Comparison of ENCODE assay signal across 16 cellular contexts in the genomic region with DNA sequence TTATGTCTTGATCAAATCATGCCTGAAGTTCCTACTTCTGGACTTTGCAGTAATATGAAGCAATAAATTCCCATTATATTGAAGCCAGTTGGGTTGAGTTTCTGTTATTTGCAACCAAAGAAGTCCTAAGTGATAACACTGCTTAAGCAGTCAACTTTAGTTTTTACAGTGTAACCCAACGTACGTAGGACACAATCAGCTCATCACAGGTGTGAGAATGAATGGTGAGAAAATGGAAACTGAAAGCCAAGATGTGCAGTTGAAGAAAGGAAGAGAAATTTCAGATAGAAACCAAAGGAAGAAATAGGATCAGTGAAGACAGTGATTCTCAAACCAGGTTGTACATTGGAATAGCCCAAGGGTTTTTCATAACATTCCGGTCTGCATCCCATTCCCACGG.
A peak's percentile ranks its signal among the peaks of the same experiment; 100 is the strongest.
DNase-seq lines count a peak whose midpoint lies in the region; ATAC-seq and TF ChIP-seq lines count a peak whose summit lies in the region.
"Had no signal": no experiment of that assay in that cellular context is flagged by ENCODE, and none has a peak within 500 bp of the region (broad histone marks: within the 10 kb centered on the region; RNA-seq: fewer than 3 reads in every experiment).

No MANE protein-coding gene starts in this region.

- intact Hi-C loops in PC-9 (cut with micrococcal nuclease; ENCODE audit: unreplicated experiment), result no loop called here

- H3K9me2 ChIP-seq in GM23248 (ENCODE audit: insufficient read depth) (no peaks in the 10 kb centered on the region), PC-9 (ENCODE audit: insufficient read depth) (no peaks in the 10 kb centered on the region)

- H3K9me3 Mint-ChIP-seq in activated naive CD8-positive, alpha-beta T cell (ENCODE audit: low read depth), result peaks cover 5% of the 10 kb centered on the region
- peaks cover 21% of the 10 kb centered on the region for H3K9me3 Mint-ChIP-seq in activated naive CD8-positive, alpha-beta T cell treated with anti-CD3 and anti-CD28 coated beads for 36 hours
- peaks cover 3% of the 10 kb centered on the region for H3K9me3 Mint-ChIP-seq in activated CD8-positive, alpha-beta T cell treated with anti-CD3 and anti-CD28 coated beads, Interleukin-2, amount 10 ng/mL, durations not matched to agents 7 days and 5 days (ENCODE audit: insufficient read depth)

- POLR2A ChIA-PET in activated CD8-positive, alpha-beta T cell treated with anti-CD3 and anti-CD28 coated beads, Interleukin-2, amount 10 ng/mL, durations not matched to agents 7 days and 5 days (lab: Charles Lee), result interaction anchor here (0.6 to 1.3 kb wide), 2 partner anchors 20 to 211 kb away, joined by 3 read pairs; no protein-coding TSS in a partner anchor
- POLR2A ChIA-PET in PC-9 (lab: Charles Lee; ENCODE audit: unreplicated experiment), result no interaction called here

- H3K79me2 ChIP-seq in GM23248 (ENCODE audit: insufficient read depth) (no peaks in the 10 kb centered on the region), PC-9 (ENCODE audit: low read depth) (no peaks in the 10 kb centered on the region)

- 0 out of 2 replicates have a peak, but pooled peaks cover 9% of the 10 kb centered on the region for H3F3A ChIP-seq in GM23248 (ENCODE audit: insufficient read depth)
- no peaks in the 10 kb centered on the region for H3F3A ChIP-seq in PC-9 (ENCODE audit: insufficient read depth, low read depth)

- CTCF ChIA-PET in activated CD8-positive, alpha-beta T cell treated with anti-CD3 and anti-CD28 coated beads, Interleukin-2, amount 10 ng/mL, durations not matched to agents 7 days and 5 days (lab: Charles Lee), result no interaction called here
- CTCF ChIA-PET in PC-9 (lab: Charles Lee), result no interaction called here

- H3K4me2 ChIP-seq in GM23248 (ENCODE audit: unreplicated experiment), result no peak overlapping the region
- no peak overlapping the region for H3K4me2 ChIP-seq in PC-9

- H3K27me3 Mint-ChIP-seq in activated naive CD8-positive, alpha-beta T cell, result no peaks in the 10 kb centered on the region
- H3K27me3 Mint-ChIP-seq in activated naive CD8-positive, alpha-beta T cell treated with anti-CD3 and anti-CD28 coated beads for 36 hours, result no peaks in the 10 kb centered on the region
- no peaks in the 10 kb centered on the region for H3K27me3 Mint-ChIP-seq in activated CD8-positive, alpha-beta T cell treated with anti-CD3 and anti-CD28 coated beads, Interleukin-2, amount 10 ng/mL, durations not matched to agents 7 days and 5 days (ENCODE audit: low read depth)

- H2AFZ ChIP-seq in GM23248 (peak overlapping the region; percentile 15; the same call in 1 of the 2 replicates), PC-9 (no peak overlapping the region)

- no peak overlapping the region for H3K9ac ChIP-seq in GM23248

- peak overlapping the region; percentile 4 for H3K27ac Mint-ChIP-seq in activated naive CD8-positive, alpha-beta T cell
- no peak overlapping the region for H3K27ac Mint-ChIP-seq in activated naive CD8-positive, alpha-beta T cell treated with anti-CD3 and anti-CD28 coated beads for 36 hours
- peak overlapping the region; percentile 35 for H3K27ac Mint-ChIP-seq in activated CD8-positive, alpha-beta T cell treated with anti-CD3 and anti-CD28 coated beads, Interleukin-2, amount 10 ng/mL, durations not matched to agents 7 days and 5 days

- BruUV-seq in PC-9 (replicated peaks; lab: Mats Ljungman, UMichigan), result no TSS peak

- peaks cover 13% of the 10 kb centered on the region for H3K4me1 ChIP-seq in GM23248 (ENCODE audit: insufficient read depth)
- no peaks in the 10 kb centered on the region for H3K4me1 ChIP-seq in PC-9 (replicated peaks; ENCODE audit: insufficient read depth)

- H3K4me3 ChIP-seq in GM23248 (no peak overlapping the region), PC-9 (no peak overlapping the region)
- H3K4me3 ChIP-seq: suprapubic skin had no signal

- H4K20me1 ChIP-seq in GM23248 (ENCODE audit: insufficient read depth), result no peaks in the 10 kb centered on the region
- no peaks in the 10 kb centered on the region for H4K20me1 ChIP-seq in PC-9 (ENCODE audit: insufficient read depth)

- H3K9me3 ChIP-seq in GM23248 (ENCODE audit: low read depth) (no peaks in the 10 kb centered on the region), PC-9 (ENCODE audit: insufficient read depth, low read depth) (no peaks in the 10 kb centered on the region)
- H3K9me3 ChIP-seq: suprapubic skin had no signal

- ATAC-seq in activated CD8-positive, alpha-beta T cell treated with anti-CD3 and anti-CD28 coated beads, Interleukin-2, amount 10 ng/mL, durations not matched to agents 7 days and 5 days, result peak; percentile 56

- no peak for TF ChIP-seq CTCF in PC-9 (conservative IDR thresholded peaks at IDR 0.05)

- 46 to 51% methylated on average over 4 of the region's 4 CpGs for WGBS in GM23248 (ENCODE audit: low coverage in 1 of 2, low lambda C conversion rate in 2 of 2, missing lambda C conversion rate in 2 of 2), 2 experiments

- peaks cover 74% of the 10 kb centered on the region for H3K4me1 Mint-ChIP-seq in activated naive CD8-positive, alpha-beta T cell (ENCODE audit: low read depth)
- H3K4me1 Mint-ChIP-seq in activated naive CD8-positive, alpha-beta T cell treated with anti-CD3 and anti-CD28 coated beads for 36 hours, result peaks cover 57% of the 10 kb centered on the region
- peaks cover 42% of the 10 kb centered on the region for H3K4me1 Mint-ChIP-seq in activated CD8-positive, alpha-beta T cell treated with anti-CD3 and anti-CD28 coated beads, Interleukin-2, amount 10 ng/mL, durations not matched to agents 7 days and 5 days (ENCODE audit: low read depth)

- H3K27me3 ChIP-seq in GM23248 (replicated peaks; ENCODE audit: insufficient read depth), result no peaks in the 10 kb centered on the region
- no peaks in the 10 kb centered on the region for H3K27me3 ChIP-seq in PC-9 (ENCODE audit: insufficient read depth, low read depth)
- H3K27me3 ChIP-seq: suprapubic skin had no signal

- H3K36me3 Mint-ChIP-seq in activated naive CD8-positive, alpha-beta T cell, result peaks cover 4% of the 10 kb centered on the region
- peaks cover 13% of the 10 kb centered on the region for H3K36me3 Mint-ChIP-seq in activated naive CD8-positive, alpha-beta T cell treated with anti-CD3 and anti-CD28 coated beads for 36 hours
- H3K36me3 Mint-ChIP-seq in activated CD8-positive, alpha-beta T cell treated with anti-CD3 and anti-CD28 coated beads, Interleukin-2, amount 10 ng/mL, durations not matched to agents 7 days and 5 days (ENCODE audit: low read depth), result peaks cover 6% of the 10 kb centered on the region

- in situ Hi-C loops in GM23248 (cut with MboI), result no loop called here

- H3K27ac ChIP-seq in GM23248 (peak overlapping the region; percentile 54), PC-9 (no peak overlapping the region)
- H3K27ac ChIP-seq: suprapubic skin had no signal

- H3K36me3 ChIP-seq in GM23248 (ENCODE audit: low read depth) (no peaks in the 10 kb centered on the region), PC-9 (ENCODE audit: low read depth) (no peaks in the 10 kb centered on the region)
- H3K36me3 ChIP-seq: suprapubic skin had no signal

- H3K4me3 Mint-ChIP-seq in activated naive CD8-positive, alpha-beta T cell, result peak overlapping the region; percentile 8
- no peak overlapping the region for H3K4me3 Mint-ChIP-seq in activated naive CD8-positive, alpha-beta T cell treated with anti-CD3 and anti-CD28 coated beads for 36 hours
- H3K4me3 Mint-ChIP-seq in activated CD8-positive, alpha-beta T cell treated with anti-CD3 and anti-CD28 coated beads, Interleukin-2, amount 10 ng/mL, durations not matched to agents 7 days and 5 days, result no peak overlapping the region

- no peak for DNase-seq in activated naive CD8-positive, alpha-beta T cell treated with anti-CD3 and anti-CD28 coated beads for 36 hours
- DNase-seq in GM23248 (no peak), NCI-H2029 (lab: John Stamatoyannopoulos, UW) (no peak), PC-9 (no peak), foreskin melanocyte (no peak), superior temporal gyrus (ENCODE audit: extremely low spot score) (no peak)
- DNase-seq in activated CD8-positive, alpha-beta T cell treated with anti-CD3 and anti-CD28 coated beads, Interleukin-2, amount 10 ng/mL, durations not matched to agents 7 days and 5 days, result no peak
- DNase-seq: activated CD4-positive, CD25-positive, alpha-beta regulatory T cell; amygdala; central memory CD4-positive, alpha-beta T cell; H7; head of caudate nucleus; NCI-H1436; posterior cingulate gyrus had no signal
